In the genomic region with DNA sequence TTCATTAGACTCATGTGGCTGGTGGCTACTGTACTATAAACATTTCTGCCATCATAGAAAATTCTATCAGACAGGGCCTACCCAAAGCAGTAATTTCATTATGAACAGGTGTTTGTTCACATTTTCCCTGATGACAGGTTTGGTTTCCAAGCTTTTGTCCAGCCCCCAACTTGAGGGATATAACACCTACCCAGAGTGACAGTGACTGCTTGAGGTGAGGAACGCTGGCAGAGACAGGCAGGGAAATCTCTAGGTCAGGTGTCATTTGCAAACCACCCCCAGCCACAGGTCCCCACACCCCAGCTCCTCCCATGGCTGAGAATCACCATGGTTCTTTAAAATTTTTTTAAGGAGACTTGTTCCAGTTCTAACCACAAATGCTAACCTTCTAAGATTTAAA, we compare ENCODE assay signal across 16 cellular contexts.
"Had no signal": no experiment of that assay in that cellular context is flagged by ENCODE, and none has a peak within 500 bp of the region (broad histone marks: within the 10 kb centered on the region; RNA-seq: fewer than 3 reads in every experiment).

No MANE protein-coding gene starts in this region.

- H3K27me3 Mint-ChIP-seq: naive thymus-derived CD4-positive, alpha-beta T cell had no signal

- H3K36me3 Mint-ChIP-seq: naive thymus-derived CD4-positive, alpha-beta T cell had no signal

- H3K9me3 Mint-ChIP-seq: naive thymus-derived CD4-positive, alpha-beta T cell; neural crest cell had no signal

- DNase-seq: colonic mucosa; dermis blood vessel endothelial cell; erythroblast; foreskin keratinocyte; kidney glomerular epithelial cell; mesendoderm; naive thymus-derived CD4-positive, alpha-beta T cell; posterior cingulate gyrus; sigmoid colon; stimulated activated CD4-positive, alpha-beta T cell treated with anti-CD3 and anti-CD28 coated beads, Interleukin-2, amount 100 ng/mL, for 24 hours; stimulated activated CD4-positive, alpha-beta T cell treated with anti-CD3 and anti-CD28 coated beads, Interleukin-4, amount 100 ng/mL, for 4 hours; stimulated activated naive CD4-positive, alpha-beta T cell treated with Interleukin-2 at 50 U/mL for 16 hours; tibial artery; upper lobe of left lung; uterus had no signal

- H3K4me1 Mint-ChIP-seq: neural crest cell had no signal

- ATAC-seq: foreskin keratinocyte; naive thymus-derived CD4-positive, alpha-beta T cell had no signal

- H3K27ac Mint-ChIP-seq: naive thymus-derived CD4-positive, alpha-beta T cell had no signal

- H3K4me3 Mint-ChIP-seq: naive thymus-derived CD4-positive, alpha-beta T cell; neural crest cell had no signal
